19 cellular contexts compared by ENCODE assay signal in the genomic region with DNA sequence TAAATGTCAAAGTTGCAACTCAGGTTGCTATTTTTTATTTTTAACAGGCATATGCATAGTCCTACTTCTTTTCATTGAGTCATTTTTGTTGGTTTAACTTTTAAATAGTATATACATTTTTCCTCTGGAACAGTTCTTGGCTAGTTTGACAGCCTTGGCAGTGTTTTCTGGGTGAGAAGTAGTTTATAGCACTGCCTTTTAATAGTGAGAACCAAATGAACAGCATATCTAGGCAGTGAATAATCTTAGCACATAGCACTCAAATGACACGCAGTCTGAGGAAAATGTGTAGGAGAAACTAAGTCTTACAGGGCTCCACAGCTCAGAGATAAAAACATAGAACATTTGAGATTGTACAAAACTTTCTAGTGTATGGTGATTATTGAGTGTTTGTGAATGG.
"Had no signal": no experiment of that assay in that cellular context is flagged by ENCODE, and none has a peak within 500 bp of the region (broad histone marks: within the 10 kb centered on the region; RNA-seq: fewer than 3 reads in every experiment).

No MANE protein-coding gene starts in this region.

- H3K4me1 ChIP-seq: ascending aorta, colonic mucosa, gastrocnemius medialis, heart left ventricle, tibial nerve had no signal

- H3K4me3 ChIP-seq: ascending aorta, colonic mucosa, gastrocnemius medialis, heart left ventricle, tibial nerve had no signal

- H3K9me3 ChIP-seq: ascending aorta, colonic mucosa, gastrocnemius medialis had no signal

- H3K4me3 Mint-ChIP-seq: activated CD4-positive, alpha-beta T cell treated with anti-CD3 and anti-CD28 coated beads, Interleukin-2, amount 10 ng/mL, durations not matched to agents 7 days and 5 days; activated CD8-positive, alpha-beta T cell treated with anti-CD3 and anti-CD28 coated beads, Interleukin-2, amount 10 ng/mL, durations not matched to agents 7 days and 5 days; activated naive CD4-positive, alpha-beta T cell treated with anti-CD3 and anti-CD28 coated beads for 36 hours; activated T-cell treated with anti-CD3 and anti-CD28 coated beads, Interleukin-2, amount 50 U/mL, for 4 hours; endodermal cell; naive thymus-derived CD8-positive, alpha-beta T cell had no signal

- H3K4me1 Mint-ChIP-seq: activated CD4-positive, alpha-beta T cell treated with anti-CD3 and anti-CD28 coated beads, Interleukin-2, amount 10 ng/mL, durations not matched to agents 7 days and 5 days; endodermal cell; naive thymus-derived CD8-positive, alpha-beta T cell had no signal

- H3K27ac Mint-ChIP-seq: activated CD4-positive, alpha-beta T cell treated with anti-CD3 and anti-CD28 coated beads, Interleukin-2, amount 10 ng/mL, durations not matched to agents 7 days and 5 days; activated CD8-positive, alpha-beta T cell treated with anti-CD3 and anti-CD28 coated beads, Interleukin-2, amount 10 ng/mL, durations not matched to agents 7 days and 5 days; activated naive CD4-positive, alpha-beta T cell treated with anti-CD3 and anti-CD28 coated beads for 36 hours; endodermal cell; naive thymus-derived CD8-positive, alpha-beta T cell had no signal

- H3K27ac ChIP-seq: ascending aorta, colonic mucosa, gastrocnemius medialis, heart left ventricle, tibial nerve had no signal

- H3K27me3 ChIP-seq: ascending aorta, colonic mucosa, gastrocnemius medialis, heart left ventricle, tibial nerve had no signal

- DNase-seq: activated CD4-positive, alpha-beta T cell treated with anti-CD3 and anti-CD28 coated beads, Interleukin-2, amount 10 ng/mL, durations not matched to agents 7 days and 5 days; activated CD8-positive, alpha-beta T cell treated with anti-CD3 and anti-CD28 coated beads, Interleukin-2, amount 10 ng/mL, durations not matched to agents 7 days and 5 days; activated naive CD4-positive, alpha-beta T cell treated with anti-CD3 and anti-CD28 coated beads for 36 hours; activated T-cell treated with anti-CD3 and anti-CD28 coated beads, Interleukin-2, amount 50 U/mL, for 4 hours; colonic mucosa; endodermal cell; gastrocnemius medialis; heart left ventricle; kidney glomerular epithelial cell; left ventricle myocardium superior; mesendoderm; naive thymus-derived CD8-positive, alpha-beta T cell; stimulated activated CD4-positive, alpha-beta T cell treated with anti-CD3 and anti-CD28 coated beads, Interleukin-12 subunit alpha, Interleukin-12 subunit beta, amount 100 ng/mL, for 4 hours; stimulated activated CD4-positive, alpha-beta T cell treated with anti-CD3 and anti-CD28 coated beads, Interleukin-1b, Interleukin-23, amount 100 ng/mL, for 48 hours; stimulated activated naive CD4-positive, alpha-beta T cell treated with Interleukin-2 at 50 U/mL for 16 hours; substantia nigra; T1000 had no signal

- H3K36me3 ChIP-seq: ascending aorta, colonic mucosa, gastrocnemius medialis, heart left ventricle, tibial nerve had no signal

- H3K27me3 Mint-ChIP-seq: activated CD4-positive, alpha-beta T cell treated with anti-CD3 and anti-CD28 coated beads, Interleukin-2, amount 10 ng/mL, durations not matched to agents 7 days and 5 days; naive thymus-derived CD8-positive, alpha-beta T cell had no signal
